Comparison of ENCODE assay signal across 13 cellular contexts in genomic region chr17:57308543-57309186, GRCh38.
"Had no signal": no experiment of that assay in that cellular context is flagged by ENCODE, and none has a peak within 500 bp of the region (broad histone marks: within the 10 kb centered on the region; RNA-seq: fewer than 3 reads in every experiment).

No MANE protein-coding gene starts in this region.

- H3K4me3 Mint-ChIP-seq: activated CD4-positive, alpha-beta memory T cell treated with anti-CD3 and anti-CD28 coated beads, Interleukin-2, amount 10 ng/mL, durations not matched to agents 7 days and 5 days; activated naive CD8-positive, alpha-beta T cell treated with anti-CD3 and anti-CD28 coated beads for 36 hours; naive thymus-derived CD4-positive, alpha-beta T cell; type B pancreatic cell had no signal

- H3K27ac Mint-ChIP-seq: activated CD4-positive, alpha-beta memory T cell treated with anti-CD3 and anti-CD28 coated beads, Interleukin-2, amount 10 ng/mL, durations not matched to agents 7 days and 5 days; activated naive CD8-positive, alpha-beta T cell treated with anti-CD3 and anti-CD28 coated beads for 36 hours; type B pancreatic cell had no signal

- H3K9me3 ChIP-seq: esophagus muscularis mucosa, spleen had no signal

- DNase-seq: activated CD4-positive, alpha-beta memory T cell treated with anti-CD3 and anti-CD28 coated beads, Interleukin-2, amount 10 ng/mL, durations not matched to agents 7 days and 5 days; activated effector memory CD4-positive, alpha-beta T cell treated with Interleukin-2 at 50 U/mL for 16 hours; activated naive CD8-positive, alpha-beta T cell treated with anti-CD3 and anti-CD28 coated beads for 36 hours; aorta; head of caudate nucleus; naive thymus-derived CD4-positive, alpha-beta T cell; spleen; stimulated activated CD4-positive, alpha-beta T cell treated with anti-CD3 and anti-CD28 coated beads, Interleukin-1b, Interleukin-23, amount 100 ng/mL, for 48 hours; stimulated activated naive CD4-positive, alpha-beta T cell; T-helper 9 cell had no signal

- H3K27me3 Mint-ChIP-seq: activated CD4-positive, alpha-beta memory T cell treated with anti-CD3 and anti-CD28 coated beads, Interleukin-2, amount 10 ng/mL, durations not matched to agents 7 days and 5 days; activated naive CD8-positive, alpha-beta T cell treated with anti-CD3 and anti-CD28 coated beads for 36 hours; naive thymus-derived CD4-positive, alpha-beta T cell; type B pancreatic cell had no signal

- H3K27me3 ChIP-seq: esophagus muscularis mucosa, spleen had no signal

- H3K27ac ChIP-seq: esophagus muscularis mucosa had no signal

- H3K9me3 Mint-ChIP-seq: activated CD4-positive, alpha-beta memory T cell treated with anti-CD3 and anti-CD28 coated beads, Interleukin-2, amount 10 ng/mL, durations not matched to agents 7 days and 5 days; activated naive CD8-positive, alpha-beta T cell treated with anti-CD3 and anti-CD28 coated beads for 36 hours; naive thymus-derived CD4-positive, alpha-beta T cell; type B pancreatic cell had no signal

- H3K4me3 ChIP-seq: esophagus muscularis mucosa, spleen had no signal

- ATAC-seq: naive thymus-derived CD4-positive, alpha-beta T cell; sciatic nerve had no signal
